ENCODE assay signal across 27 cellular contexts in genomic region chr7:65971021-65971420, GRCh38.
"Had no signal": no experiment of that assay in that cellular context is flagged by ENCODE, and none has a peak within 500 bp of the region (broad histone marks: within the 10 kb centered on the region; RNA-seq: fewer than 3 reads in every experiment).

No MANE protein-coding gene starts in this region.

- ATAC-seq: activated CD8-positive, alpha-beta T cell treated with anti-CD3 and anti-CD28 coated beads, Interleukin-2, amount 10 ng/mL, durations not matched to agents 7 days and 5 days; activated T-helper 17 cell treated with anti-CD3 and anti-CD28 coated beads, Interleukin-2, amount 50 U/mL, for 72 hours; gastroesophageal sphincter; left colon; natural killer cell; right cardiac atrium; stimulated activated naive CD8-positive, alpha-beta T cell treated with anti-CD3 and anti-CD28 coated beads, Interleukin-15, Interleukin-2, amounts not matched to agents 100 U/mL and 50 U/mL, for 24 hours; T-helper 17 cell had no signal

- H3K36me3 ChIP-seq: neural progenitor cell had no signal

- H3K27me3 Mint-ChIP-seq: activated B cell treated with CpG ODN at 0.5 μM for 24 hours; activated naive CD8-positive, alpha-beta T cell treated with anti-CD3 and anti-CD28 coated beads, Interleukin-2, amount 10 ng/mL, durations not matched to agents 7 days and 5 days; activated T-helper 17 cell treated with anti-CD3 and anti-CD28 coated beads, Interleukin-2, amount 50 U/mL, for 72 hours; brain; memory B cell; T-helper 17 cell; type B pancreatic cell had no signal

- H3K36me3 Mint-ChIP-seq: natural killer cell had no signal

- H3K4me1 ChIP-seq: ascending aorta, gastroesophageal sphincter, neural progenitor cell, vagina had no signal

- H3K4me1 Mint-ChIP-seq: activated B cell treated with CpG ODN at 0.5 μM for 24 hours; activated naive CD8-positive, alpha-beta T cell treated with anti-CD3 and anti-CD28 coated beads, Interleukin-2, amount 10 ng/mL, durations not matched to agents 7 days and 5 days; activated T-helper 17 cell treated with anti-CD3 and anti-CD28 coated beads, Interleukin-2, amount 50 U/mL, for 72 hours; brain; memory B cell; natural killer cell; neural progenitor cell had no signal

- H3K27me3 ChIP-seq: ascending aorta, cardiac muscle cell, dorsolateral prefrontal cortex, gastroesophageal sphincter, hepatocyte, neural progenitor cell, vagina had no signal

- DNase-seq: activated B cell treated with CpG ODN at 0.5 μM for 24 hours; activated CD8-positive, alpha-beta T cell treated with anti-CD3 and anti-CD28 coated beads, Interleukin-2, amount 10 ng/mL, durations not matched to agents 7 days and 5 days; activated naive CD4-positive, alpha-beta T cell treated with anti-CD3 and anti-CD28 coated beads for 36 hours; activated naive CD8-positive, alpha-beta T cell treated with anti-CD3 and anti-CD28 coated beads, Interleukin-2, amount 10 ng/mL, durations not matched to agents 7 days and 5 days; cerebellar nuclear complex; effector memory CD4-positive, alpha-beta T cell; left colon; natural killer cell; occipital lobe; right cardiac atrium; SK-N-SH; stimulated activated CD4-positive, alpha-beta T cell treated with anti-CD3 and anti-CD28 coated beads, Interleukin-12 subunit alpha, Interleukin-12 subunit beta, amount 100 ng/mL, for 4 hours; stimulated activated CD4-positive, alpha-beta T cell treated with anti-CD3 and anti-CD28 coated beads, Interleukin-4, amount 100 ng/mL, for 1 hour; stimulated activated naive CD8-positive, alpha-beta T cell treated with anti-CD3 and anti-CD28 coated beads, Interleukin-15, Interleukin-2, amounts not matched to agents 100 U/mL and 50 U/mL, for 24 hours; T-helper 17 cell had no signal

- H3K4me3 ChIP-seq: ascending aorta, cardiac muscle cell, coronary artery, dorsolateral prefrontal cortex, gastroesophageal sphincter, hepatocyte, neural progenitor cell, vagina had no signal

- H3K9me3 Mint-ChIP-seq: activated B cell treated with CpG ODN at 0.5 μM for 24 hours; activated naive CD4-positive, alpha-beta T cell treated with anti-CD3 and anti-CD28 coated beads for 36 hours; activated naive CD8-positive, alpha-beta T cell treated with anti-CD3 and anti-CD28 coated beads, Interleukin-2, amount 10 ng/mL, durations not matched to agents 7 days and 5 days; activated T-helper 17 cell treated with anti-CD3 and anti-CD28 coated beads, Interleukin-2, amount 50 U/mL, for 72 hours; brain; memory B cell; natural killer cell; neural progenitor cell; type B pancreatic cell had no signal

- H3K9me3 ChIP-seq: ascending aorta, gastroesophageal sphincter, SK-N-SH, vagina had no signal

- H3K27ac Mint-ChIP-seq: activated B cell treated with CpG ODN at 0.5 μM for 24 hours; activated CD8-positive, alpha-beta T cell treated with anti-CD3 and anti-CD28 coated beads, Interleukin-2, amount 10 ng/mL, durations not matched to agents 7 days and 5 days; activated naive CD8-positive, alpha-beta T cell treated with anti-CD3 and anti-CD28 coated beads, Interleukin-2, amount 10 ng/mL, durations not matched to agents 7 days and 5 days; activated T-helper 17 cell treated with anti-CD3 and anti-CD28 coated beads, Interleukin-2, amount 50 U/mL, for 72 hours; memory B cell; natural killer cell; neural progenitor cell; T-helper 17 cell; type B pancreatic cell had no signal

- H3K4me3 Mint-ChIP-seq: activated B cell treated with CpG ODN at 0.5 μM for 24 hours; activated CD8-positive, alpha-beta T cell treated with anti-CD3 and anti-CD28 coated beads, Interleukin-2, amount 10 ng/mL, durations not matched to agents 7 days and 5 days; activated naive CD4-positive, alpha-beta T cell treated with anti-CD3 and anti-CD28 coated beads for 36 hours; activated naive CD8-positive, alpha-beta T cell treated with anti-CD3 and anti-CD28 coated beads, Interleukin-2, amount 10 ng/mL, durations not matched to agents 7 days and 5 days; activated T-helper 17 cell treated with anti-CD3 and anti-CD28 coated beads, Interleukin-2, amount 50 U/mL, for 72 hours; brain; memory B cell; natural killer cell; neural progenitor cell; T-helper 17 cell; type B pancreatic cell had no signal

- H3K27ac ChIP-seq: ascending aorta, cardiac muscle cell, coronary artery, dorsolateral prefrontal cortex, gastroesophageal sphincter, hepatocyte, neural progenitor cell, vagina had no signal
